1 cellular context compared by ENCODE assay signal in the genomic region with DNA sequence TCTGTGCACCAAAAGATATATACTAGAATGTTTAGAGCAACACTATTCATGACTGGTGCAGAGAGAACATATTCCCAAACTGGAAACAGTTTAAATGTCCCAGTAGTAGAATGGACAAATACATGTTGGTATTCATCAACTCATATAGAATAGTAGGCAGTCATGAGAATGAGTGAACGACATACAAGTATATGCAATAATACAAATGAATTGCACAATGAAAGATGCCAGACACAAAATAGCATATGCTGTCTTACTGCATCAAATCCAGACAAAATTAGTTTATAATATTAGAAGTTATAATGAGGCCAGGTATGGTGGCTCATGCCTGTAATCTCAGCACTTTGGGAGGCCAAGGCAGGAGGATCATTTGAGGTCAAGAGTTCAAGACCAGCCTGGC.
TF ChIP-seq lines count a peak whose summit lies in the region.

No MANE protein-coding gene starts in this region.

TF ChIP-seq in HepG2, 621 proteins besides CTCF, POLR2A, EP300 and RAD21:
- TF ChIP-seq, protein P1, sequence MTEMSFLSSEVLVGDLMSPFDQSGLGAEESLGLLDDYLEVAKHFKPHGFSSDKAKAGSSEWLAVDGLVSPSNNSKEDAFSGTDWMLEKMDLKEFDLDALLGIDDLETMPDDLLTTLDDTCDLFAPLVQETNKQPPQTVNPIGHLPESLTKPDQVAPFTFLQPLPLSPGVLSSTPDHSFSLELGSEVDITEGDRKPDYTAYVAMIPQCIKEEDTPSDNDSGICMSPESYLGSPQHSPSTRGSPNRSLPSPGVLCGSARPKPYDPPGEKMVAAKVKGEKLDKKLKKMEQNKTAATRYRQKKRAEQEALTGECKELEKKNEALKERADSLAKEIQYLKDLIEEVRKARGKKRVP (CRISPR knock-in tag; IDR thresholded peaks at IDR 0.05) = peak in 1 of 2 experiments; percentile 12; a peak in 1 of 4 replicates
- TF ChIP-seq CEBPB (IDR thresholded peaks at IDR 0.05; ENCODE audit: borderline replicate concordance, low read depth, low read length) = peak; percentile 71
- TF ChIP-seq RBM39 (IDR thresholded peaks at IDR 0.05; ENCODE audit: low read depth, low read length, poor library complexity, severe bottlenecking) = no peak
